ENCODE assay signal across 18 cellular contexts in the genomic region with DNA sequence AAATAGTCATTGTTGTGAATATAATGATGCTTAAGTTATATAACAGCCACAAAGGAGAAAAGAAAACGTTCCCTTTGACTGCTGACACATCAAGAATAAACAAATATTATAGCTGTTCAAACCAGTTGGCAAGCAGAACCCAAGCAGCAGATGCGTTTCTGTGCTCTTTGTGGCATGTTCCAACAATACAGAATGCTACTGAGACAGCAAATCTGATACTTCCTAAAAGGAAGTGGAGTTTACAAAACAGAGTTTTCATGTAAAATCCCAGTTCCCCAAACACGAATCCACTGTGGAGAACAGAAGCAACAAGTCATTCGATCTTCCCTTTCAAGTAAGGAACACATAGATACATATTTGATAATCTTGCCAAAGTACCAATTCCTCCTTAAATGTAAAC.
DNase-seq lines count a peak whose midpoint lies in the region; ATAC-seq and TF ChIP-seq lines count a peak whose summit lies in the region.
"Had no signal": no experiment of that assay in that cellular context is flagged by ENCODE, and none has a peak within 500 bp of the region (broad histone marks: within the 10 kb centered on the region; RNA-seq: fewer than 3 reads in every experiment).

No MANE protein-coding gene starts in this region.

- intact Hi-C loops in left ventricle myocardium inferior (cut with micrococcal nuclease) = no loop called here
- intact Hi-C loops in left ventricle myocardium superior (cut with micrococcal nuclease) = loop anchor here (10.0 kb wide), 1 partner anchor 127 kb away; no protein-coding TSS in a partner anchor

- H3K27ac ChIP-seq in left ventricle myocardium inferior (replicated peaks) (peak overlapping the region; percentile 50), angular gyrus (ENCODE audit: low read depth, low read length) (peak overlapping the region; percentile 64), layer of hippocampus (ENCODE audit: low read depth, low read length) (peak overlapping the region; percentile 79)
- H3K27ac ChIP-seq: hepatocyte had no signal

- no peak for TF ChIP-seq CTCF in left ventricle myocardium inferior (IDR thresholded peaks at IDR 0.05; ENCODE audit: borderline replicate concordance)

- no peaks in the 10 kb centered on the region for H3K36me3 ChIP-seq in left ventricle myocardium inferior

- ATAC-seq in left ventricle myocardium superior (no peak), HG03175 (IDR thresholded peaks at IDR 0.05; ENCODE audit: unreplicated experiment) (no peak)
- ATAC-seq: T-cell had no signal

- DNase-seq in left ventricle myocardium inferior (no peak), left ventricle myocardium superior (no peak), GF-D8 (lab: John Stamatoyannopoulos, UW) (no peak), NCI-H187 (lab: John Stamatoyannopoulos, UW) (no peak)
- no peak for DNase-seq in effector CD8-positive, alpha-beta T cell (lab: John Stamatoyannopoulos, UW)
- DNase-seq: activated CD4-positive, alpha-beta T cell treated with anti-CD3 and anti-CD28 coated beads, Interleukin-2, amount 50 U/mL, for 1 hour; CD4-positive, CD25-positive, alpha-beta regulatory T cell; cerebellar nuclear complex; kidney; NCI-H446 treated with DMSO at 0.1 percent for 48 hours; SHP77 treated with DMSO at 0.1 percent for 48 hours; stimulated activated CD4-positive, alpha-beta T cell treated with anti-CD3 and anti-CD28 coated beads, Interleukin-12 subunit alpha, Interleukin-12 subunit beta, amount 100 ng/mL, for 4 hours; T-cell had no signal

- H3K4me1 ChIP-seq in left ventricle myocardium inferior = peaks cover 43% of the 10 kb centered on the region

- no peak overlapping the region for H3K4me3 ChIP-seq in left ventricle myocardium inferior
- H3K4me3 ChIP-seq: hepatocyte, tibial nerve had no signal

- H3K27me3 ChIP-seq in left ventricle myocardium inferior (ENCODE audit: low read depth) (no peaks in the 10 kb centered on the region), layer of hippocampus (ENCODE audit: control insufficient read depth, insufficient read depth, low read length) (no peaks in the 10 kb centered on the region)
- H3K27me3 ChIP-seq: hepatocyte, tibial nerve had no signal

- H3K9me3 ChIP-seq in left ventricle myocardium inferior (replicated peaks) = no peaks in the 10 kb centered on the region
- H3K9me3 ChIP-seq: tibial nerve had no signal
